Comparison of ENCODE assay signal across 33 cellular contexts in genomic region chr18:22453337-22453736, GRCh38. TPM values are rescaled to one million over a fixed set of nuclear protein-coding genes. Genes with fewer than 3 reads are reported as not detected.
"Had no signal": no experiment of that assay in that cellular context is flagged by ENCODE, and none has a peak within 500 bp of the region (broad histone marks: within the 10 kb centered on the region; RNA-seq: fewer than 3 reads in every experiment).

No MANE protein-coding gene starts in this region.

- H3K27ac ChIP-seq: neutrophil, ovary, tibial nerve, uterus had no signal

- H3K27me3 ChIP-seq: neutrophil, ovary, right atrium auricular region, tibial nerve, uterus had no signal

- H3K27me3 Mint-ChIP-seq: stimulated activated memory B cell treated with anti-CD40 and anti-IgM and Interleukin-4, amounts not matched to agents 10 μg/mL and 1 μg/mL and 100 μg/mL, for 72 hours; stimulated activated naive CD8-positive, alpha-beta T cell treated with anti-CD3 and anti-CD28 coated beads, Interleukin-15, amount 100 ng/mL, for 72 hours had no signal

- H3K4me3 Mint-ChIP-seq: immature natural killer cell; naive thymus-derived CD8-positive, alpha-beta T cell; nephron; neural crest cell; stimulated activated memory B cell treated with anti-CD40 and anti-IgM and Interleukin-4, amounts not matched to agents 10 μg/mL and 1 μg/mL and 100 μg/mL, for 72 hours; stimulated activated naive CD8-positive, alpha-beta T cell treated with anti-CD3 and anti-CD28 coated beads, Interleukin-15, amount 100 ng/mL, for 72 hours; type B pancreatic cell had no signal

- H3K9me3 ChIP-seq: neutrophil, ovary had no signal

- H3K36me3 Mint-ChIP-seq: stimulated activated memory B cell treated with anti-CD40 and anti-IgM and Interleukin-4, amounts not matched to agents 10 μg/mL and 1 μg/mL and 100 μg/mL, for 72 hours; type B pancreatic cell had no signal

- DNase-seq: hypothalamus; immature natural killer cell; kidney; left ventricle myocardium inferior; mesendoderm; midbrain; naive thymus-derived CD8-positive, alpha-beta T cell; occipital lobe; ovary; stimulated activated CD4-positive, alpha-beta T cell treated with anti-CD3 and anti-CD28 coated beads, Interleukin-1b, Interleukin-23, amount 100 ng/mL, for 48 hours; stimulated activated CD4-positive, alpha-beta T cell treated with anti-CD3 and anti-CD28 coated beads, Interleukin-2, amount 100 ng/mL, for 48 hours; stimulated activated CD4-positive, alpha-beta T cell treated with anti-CD3 and anti-CD28 coated beads, Interleukin-4, amount 100 ng/mL, for 4 hours; stimulated activated CD8-positive, alpha-beta memory T cell treated with anti-CD3 and anti-CD28 coated beads, Interleukin-4, amount 100 ng/mL, for 48 hours; stimulated activated naive CD4-positive, alpha-beta T cell treated with Interleukin-2 at 50 U/mL for 16 hours; stimulated activated naive CD8-positive, alpha-beta T cell treated with anti-CD3 and anti-CD28 coated beads, Interleukin-15, amount 100 ng/mL, for 72 hours; substantia nigra; uterus had no signal

- ATAC-seq: naive thymus-derived CD8-positive, alpha-beta T cell had no signal

- H3K4me1 Mint-ChIP-seq: stimulated activated memory B cell treated with anti-CD40 and anti-IgM and Interleukin-4, amounts not matched to agents 10 μg/mL and 1 μg/mL and 100 μg/mL, for 72 hours had no signal

- H3K27ac Mint-ChIP-seq: naive thymus-derived CD8-positive, alpha-beta T cell; stimulated activated memory B cell treated with anti-CD40 and anti-IgM and Interleukin-4, amounts not matched to agents 10 μg/mL and 1 μg/mL and 100 μg/mL, for 72 hours; stimulated activated naive CD8-positive, alpha-beta T cell treated with anti-CD3 and anti-CD28 coated beads, Interleukin-15, amount 100 ng/mL, for 72 hours; type B pancreatic cell had no signal

- H3K4me1 ChIP-seq: uterus had no signal

- H3K4me2 ChIP-seq: smooth muscle cell had no signal

- H3K36me3 ChIP-seq: left ventricle myocardium inferior, neutrophil, ovary, right atrium auricular region, tibial nerve, uterus had no signal

- H3K4me3 ChIP-seq: left ventricle myocardium inferior, lung, ovary, right atrium auricular region, smooth muscle cell, tibial nerve, uterus had no signal

RNA-seq across cellular contexts. Expression of gene CTAGE1, which starts 35.6 kb away (rescaled TPM):
- total RNA-seq: kidney; left ventricle myocardium inferior; lower leg skin; naive thymus-derived CD8-positive, alpha-beta T cell; neural crest cell; occipital lobe; ovary; progenitor cell of endocrine pancreas; pulmonary artery endothelial cell; skeletal muscle tissue; smooth muscle cell; temporal lobe; tibial nerve; ureter; uterus had no signal
- polyA plus RNA-seq: immature natural killer cell; lung; naive thymus-derived CD8-positive, alpha-beta T cell; ovary; smooth muscle cell; thymus had no signal
